8 cellular contexts compared by ENCODE assay signal in the genomic region with DNA sequence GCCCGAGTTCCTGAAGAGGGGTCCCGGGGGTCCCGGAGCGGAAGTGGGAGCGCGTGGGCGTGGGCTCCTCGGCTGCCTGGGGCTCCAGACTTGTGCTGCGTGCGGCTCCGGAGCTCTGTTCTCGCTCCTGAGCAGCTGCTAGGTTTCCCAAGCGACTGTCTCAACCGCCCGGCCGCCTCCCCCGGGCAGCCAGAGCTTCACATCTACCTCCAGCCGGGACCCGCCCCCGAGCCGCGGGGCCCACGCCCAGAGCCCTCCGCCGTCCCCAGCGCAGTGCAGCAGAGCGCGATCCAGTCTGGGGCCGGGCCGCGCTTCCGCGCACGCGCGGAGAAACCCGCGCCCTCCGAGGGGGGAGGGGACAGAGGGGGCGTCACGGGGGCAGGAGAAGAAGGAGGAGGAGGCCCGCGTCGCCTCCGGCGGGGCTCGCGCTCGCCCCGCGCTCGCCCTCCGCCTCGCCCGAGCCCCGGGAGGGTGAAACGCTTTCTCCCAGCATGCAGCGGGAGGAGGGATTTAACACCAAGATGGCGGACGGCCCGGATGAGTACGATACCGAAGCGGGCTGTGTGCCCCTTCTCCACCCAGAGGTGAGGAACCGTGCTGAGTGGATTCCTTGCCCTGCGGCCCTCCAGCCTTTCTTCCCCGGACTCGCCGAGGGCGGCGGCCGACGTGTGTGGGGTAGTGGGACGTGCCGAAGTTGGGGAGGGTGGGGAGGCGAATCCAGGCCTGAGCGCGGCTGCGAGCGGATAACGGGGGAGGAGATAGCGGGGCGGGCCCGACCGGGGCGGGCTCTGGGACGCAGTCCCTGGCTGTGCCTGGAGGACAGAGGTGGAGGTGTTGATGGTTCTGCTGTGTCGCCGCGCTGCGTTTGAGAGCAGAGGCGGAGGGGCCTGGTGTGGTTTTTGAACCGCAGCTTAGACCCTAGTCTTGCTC.
DNase-seq lines count a peak whose midpoint lies in the region; ATAC-seq lines count a peak whose summit lies in the region.

A gene with protein sequence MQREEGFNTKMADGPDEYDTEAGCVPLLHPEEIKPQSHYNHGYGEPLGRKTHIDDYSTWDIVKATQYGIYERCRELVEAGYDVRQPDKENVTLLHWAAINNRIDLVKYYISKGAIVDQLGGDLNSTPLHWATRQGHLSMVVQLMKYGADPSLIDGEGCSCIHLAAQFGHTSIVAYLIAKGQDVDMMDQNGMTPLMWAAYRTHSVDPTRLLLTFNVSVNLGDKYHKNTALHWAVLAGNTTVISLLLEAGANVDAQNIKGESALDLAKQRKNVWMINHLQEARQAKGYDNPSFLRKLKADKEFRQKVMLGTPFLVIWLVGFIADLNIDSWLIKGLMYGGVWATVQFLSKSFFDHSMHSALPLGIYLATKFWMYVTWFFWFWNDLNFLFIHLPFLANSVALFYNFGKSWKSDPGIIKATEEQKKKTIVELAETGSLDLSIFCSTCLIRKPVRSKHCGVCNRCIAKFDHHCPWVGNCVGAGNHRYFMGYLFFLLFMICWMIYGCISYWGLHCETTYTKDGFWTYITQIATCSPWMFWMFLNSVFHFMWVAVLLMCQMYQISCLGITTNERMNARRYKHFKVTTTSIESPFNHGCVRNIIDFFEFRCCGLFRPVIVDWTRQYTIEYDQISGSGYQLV (plus strand): TSS at position 370 of the 930 bp plus-strand sequence. CDS start 122 bp downstream, at position 492.

- peak; percentile 88 for ATAC-seq in GM18517 (IDR thresholded peaks at IDR 0.05; ENCODE audit: unreplicated experiment)
- peak; percentile 96 for ATAC-seq in HG03045 (IDR thresholded peaks at IDR 0.05; ENCODE audit: unreplicated experiment)

- DNase-seq in NCI-H2081 treated with DMSO at 0.1 percent for 48 hours (lab: John Stamatoyannopoulos, UW) (peak; percentile 46), T1000 (lab: John Stamatoyannopoulos, UW) (peak; percentile 90), astrocyte of the hippocampus (ENCODE audit: low read depth, low spot score) (peak; percentile 98), hippocampal formation (lab: John Stamatoyannopoulos, UW) (peak; percentile 90), retina (peak; percentile 95), GOT3 (lab: John Stamatoyannopoulos, UW) (no peak)
